ENCODE assay signal across 19 cellular contexts in the genomic region with DNA sequence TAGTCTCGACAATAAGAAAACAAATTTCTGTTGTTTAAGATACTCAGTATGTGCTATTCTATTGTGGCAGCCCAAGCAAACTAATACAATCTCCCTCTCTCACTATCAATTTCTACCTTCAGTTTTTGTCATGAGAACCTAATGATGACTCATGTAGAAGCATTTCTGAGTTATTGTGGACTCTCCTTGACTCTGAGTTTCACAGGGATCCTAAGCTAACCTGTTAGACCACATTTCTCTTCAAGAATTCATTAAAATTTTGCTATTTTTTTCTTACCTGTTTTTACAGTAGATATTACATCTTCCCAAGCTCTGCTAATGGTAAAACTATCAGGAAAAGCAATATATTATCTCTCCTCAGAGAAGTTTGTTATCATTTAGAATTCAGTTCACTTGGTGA.
"Had no signal": no experiment of that assay in that cellular context is flagged by ENCODE, and none has a peak within 500 bp of the region (broad histone marks: within the 10 kb centered on the region; RNA-seq: fewer than 3 reads in every experiment).

No MANE protein-coding gene starts in this region.

- ATAC-seq: Panc1, Right ventricle myocardium inferior had no signal

- H3K27me3 ChIP-seq: SJCRH30 had no signal

- DNase-seq: KBM-7; MV-4-11; NCI-H1048; NCI-H1105; NCI-H1417; NCI-H1436 treated with DMSO at 0.1 percent for 48 hours; NCI-H1694; NCI-H187 treated with DMSO at 0.1 percent for 48 hours; NCI-H2029 treated with DMSO at 0.1 percent for 48 hours; NCI-H2227 treated with DMSO at 0.1 percent for 48 hours; NCI-H510A; NCI-H524 treated with DMSO at 0.1 percent for 48 hours; NCI-H69; NCI-H774; NK-92 treated with Interleukin-12 subunit alpha and Interleukin-12 subunit beta, amount 100 ng/mL, for 24 hours; SHP77 treated with DMSO at 0.1 percent for 48 hours; SJCRH30 had no signal

- H3K36me3 ChIP-seq: SJCRH30 had no signal

- H3K4me3 ChIP-seq: SJCRH30 had no signal
